ENCODE assay signal across 38 cellular contexts in the genomic region with DNA sequence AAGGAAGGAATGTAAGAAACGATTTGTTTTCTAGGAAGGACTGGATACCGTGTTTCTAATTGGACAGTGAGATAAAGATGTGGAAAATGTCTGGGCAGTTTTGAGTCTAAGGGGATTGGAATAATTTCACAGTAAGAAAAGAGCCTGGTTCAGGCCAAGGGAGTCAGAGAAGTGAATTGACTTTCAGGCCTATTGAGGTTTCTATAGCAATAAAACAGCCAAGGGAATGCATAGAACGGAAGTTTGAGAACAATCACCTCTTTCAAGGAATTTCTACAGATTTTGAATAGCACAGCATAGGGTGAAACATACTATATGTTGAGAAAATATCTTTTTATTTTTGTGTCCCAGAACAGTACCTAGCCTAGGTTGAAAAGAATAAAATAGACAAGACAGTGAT.
"Had no signal": no experiment of that assay in that cellular context is flagged by ENCODE, and none has a peak within 500 bp of the region (broad histone marks: within the 10 kb centered on the region; RNA-seq: fewer than 3 reads in every experiment).

No MANE protein-coding gene starts in this region.

- H3K4me3 ChIP-seq: ascending aorta, cardiac muscle cell had no signal

- H3K27me3 Mint-ChIP-seq: activated CD4-positive, alpha-beta memory T cell treated with anti-CD3 and anti-CD28 coated beads, Interleukin-2, amount 10 ng/mL, durations not matched to agents 7 days and 5 days; activated CD4-positive, alpha-beta T cell treated with anti-CD3 and anti-CD28 coated beads, Interleukin-2, amount 10 ng/mL, durations not matched to agents 7 days and 5 days; activated CD8-positive, alpha-beta memory T cell treated with anti-CD3 and anti-CD28 coated beads, Interleukin-2, amount 10 ng/mL, durations not matched to agents 7 days and 5 days; activated naive CD4-positive, alpha-beta T cell treated with anti-CD3 and anti-CD28 coated beads, Interleukin-2, amount 10 ng/mL, durations not matched to agents 7 days and 5 days; activated naive CD8-positive, alpha-beta T cell treated with anti-CD3 and anti-CD28 coated beads, Interleukin-2, amount 10 ng/mL, durations not matched to agents 7 days and 5 days had no signal

- H3K36me3 Mint-ChIP-seq: activated CD8-positive, alpha-beta memory T cell treated with anti-CD3 and anti-CD28 coated beads, Interleukin-2, amount 10 ng/mL, durations not matched to agents 7 days and 5 days; activated naive CD4-positive, alpha-beta T cell treated with anti-CD3 and anti-CD28 coated beads, Interleukin-2, amount 10 ng/mL, durations not matched to agents 7 days and 5 days; activated naive CD4-positive, alpha-beta T cell treated with anti-CD3 and anti-CD28 coated beads, Interleukin-2, amount 50 U/mL, for 24 hours; activated naive CD8-positive, alpha-beta T cell; activated naive CD8-positive, alpha-beta T cell treated with anti-CD3 and anti-CD28 coated beads, Interleukin-2, amount 10 ng/mL, durations not matched to agents 7 days and 5 days; brain; WTC11 had no signal

- DNase-seq: activated CD4-positive, alpha-beta memory T cell treated with anti-CD3 and anti-CD28 coated beads, Interleukin-2, amount 10 ng/mL, durations not matched to agents 7 days and 5 days; activated CD4-positive, alpha-beta T cell treated with anti-CD3 and anti-CD28 coated beads for 1 hour; activated CD4-positive, alpha-beta T cell treated with anti-CD3 and anti-CD28 coated beads for 36 hours; activated CD4-positive, alpha-beta T cell treated with anti-CD3 and anti-CD28 coated beads for 48 hours; activated CD4-positive, alpha-beta T cell treated with anti-CD3 and anti-CD28 coated beads, Interleukin-2, amount 10 ng/mL, durations not matched to agents 7 days and 5 days; activated CD4-positive, alpha-beta T cell treated with anti-CD3 and anti-CD28 coated beads, Interleukin-2, amount 50 U/mL, for 48 hours; activated CD4-positive, CD25-positive, alpha-beta regulatory T cell; activated CD8-positive, alpha-beta memory T cell treated with anti-CD3 and anti-CD28 coated beads for 24 hours; activated CD8-positive, alpha-beta memory T cell treated with anti-CD3 and anti-CD28 coated beads, Interleukin-2, amount 10 ng/mL, durations not matched to agents 7 days and 5 days; activated CD8-positive, alpha-beta memory T cell treated with anti-CD3 and anti-CD28 coated beads, Interleukin-2, amount 50 U/mL, for 48 hours; activated CD8-positive, alpha-beta T cell treated with anti-CD3 and anti-CD28 coated beads, Interleukin-2, amount 10 ng/mL, durations not matched to agents 7 days and 5 days; activated effector memory CD4-positive, alpha-beta T cell treated with Interleukin-2 at 50 U/mL for 16 hours; activated gamma-delta T cell; activated naive CD4-positive, alpha-beta T cell treated with anti-CD3 and anti-CD28 coated beads, Interleukin-2, amount 10 ng/mL, durations not matched to agents 7 days and 5 days; activated naive CD4-positive, alpha-beta T cell treated with Interleukin-2 at 50 U/mL for 16 hours; activated naive CD8-positive, alpha-beta T cell treated with anti-CD3 and anti-CD28 coated beads, Interleukin-2, amount 10 ng/mL, durations not matched to agents 7 days and 5 days; activated naive CD8-positive, alpha-beta T cell treated with anti-CD3 and anti-CD28 coated beads, Interleukin-2, amount 50 U/mL, for 24 hours; activated T-cell treated with anti-CD3 and anti-CD28 coated beads, Interleukin-2, amount 50 U/mL, for 24 hours; activated T-cell treated with anti-CD3 and anti-CD28 coated beads, Interleukin-2, amount 50 U/mL, for 48 hours; amygdala; anterior cingulate cortex; caudate nucleus; cerebellar nuclear complex; SW 1271; T-helper 1 cell; T-helper 9 cell; WERI-Rb-1 had no signal

- H3K27ac Mint-ChIP-seq: activated CD4-positive, alpha-beta memory T cell treated with anti-CD3 and anti-CD28 coated beads, Interleukin-2, amount 10 ng/mL, durations not matched to agents 7 days and 5 days; activated CD4-positive, alpha-beta T cell treated with anti-CD3 and anti-CD28 coated beads for 36 hours; activated CD4-positive, alpha-beta T cell treated with anti-CD3 and anti-CD28 coated beads, Interleukin-2, amount 10 ng/mL, durations not matched to agents 7 days and 5 days; activated CD8-positive, alpha-beta memory T cell treated with anti-CD3 and anti-CD28 coated beads, Interleukin-2, amount 10 ng/mL, durations not matched to agents 7 days and 5 days; activated CD8-positive, alpha-beta T cell treated with anti-CD3 and anti-CD28 coated beads, Interleukin-2, amount 10 ng/mL, durations not matched to agents 7 days and 5 days; activated naive CD4-positive, alpha-beta T cell treated with anti-CD3 and anti-CD28 coated beads, Interleukin-2, amount 10 ng/mL, durations not matched to agents 7 days and 5 days; activated naive CD4-positive, alpha-beta T cell treated with anti-CD3 and anti-CD28 coated beads, Interleukin-2, amount 50 U/mL, for 24 hours; activated naive CD8-positive, alpha-beta T cell; activated naive CD8-positive, alpha-beta T cell treated with anti-CD3 and anti-CD28 coated beads, Interleukin-2, amount 10 ng/mL, durations not matched to agents 7 days and 5 days; activated naive CD8-positive, alpha-beta T cell treated with anti-CD3 and anti-CD28 coated beads, Interleukin-2, amount 50 U/mL, for 24 hours; activated T-cell treated with anti-CD3 and anti-CD28 coated beads, Interleukin-2, amount 50 U/mL, for 24 hours; activated T-helper 2 cell treated with anti-CD3 and anti-CD28 coated beads, Interferon-gamma antibody, Interleukin-2, Interleukin-4, amounts not matched to agents 10 μg/mL and 5 μg/mL and 100 μg/mL, durations not matched to agents 14 hours and 24 hours and 36 hours; T-helper 1 cell treated with Interleukin-12 subunit alpha and Interleukin-12 subunit beta and Interleukin-4 antibody, amounts not matched to agents 30 μg/mL and 1 μg/mL, for 36 hours; WTC11 had no signal

- H3K36me3 ChIP-seq: ascending aorta, cardiac muscle cell, WERI-Rb-1 had no signal

- H3K27ac ChIP-seq: ascending aorta, cardiac muscle cell, WERI-Rb-1 had no signal

- H3K4me1 Mint-ChIP-seq: activated CD4-positive, alpha-beta memory T cell treated with anti-CD3 and anti-CD28 coated beads, Interleukin-2, amount 10 ng/mL, durations not matched to agents 7 days and 5 days; activated CD4-positive, alpha-beta T cell treated with anti-CD3 and anti-CD28 coated beads for 36 hours; activated CD4-positive, alpha-beta T cell treated with anti-CD3 and anti-CD28 coated beads, Interleukin-2, amount 10 ng/mL, durations not matched to agents 7 days and 5 days; activated CD8-positive, alpha-beta memory T cell treated with anti-CD3 and anti-CD28 coated beads, Interleukin-2, amount 10 ng/mL, durations not matched to agents 7 days and 5 days; activated naive CD4-positive, alpha-beta T cell treated with anti-CD3 and anti-CD28 coated beads, Interleukin-2, amount 10 ng/mL, durations not matched to agents 7 days and 5 days; activated naive CD4-positive, alpha-beta T cell treated with anti-CD3 and anti-CD28 coated beads, Interleukin-2, amount 50 U/mL, for 24 hours; activated naive CD8-positive, alpha-beta T cell treated with anti-CD3 and anti-CD28 coated beads, Interleukin-2, amount 10 ng/mL, durations not matched to agents 7 days and 5 days; activated naive CD8-positive, alpha-beta T cell treated with anti-CD3 and anti-CD28 coated beads, Interleukin-2, amount 50 U/mL, for 24 hours; central memory CD8-positive, alpha-beta T cell had no signal

- H3K4me1 ChIP-seq: ascending aorta had no signal

- FAIRE-seq: bronchial epithelial cell, TTC549 had no signal

- H3K9me3 Mint-ChIP-seq: activated CD4-positive, alpha-beta memory T cell treated with anti-CD3 and anti-CD28 coated beads, Interleukin-2, amount 10 ng/mL, durations not matched to agents 7 days and 5 days; activated CD4-positive, alpha-beta T cell treated with anti-CD3 and anti-CD28 coated beads, Interleukin-2, amount 10 ng/mL, durations not matched to agents 7 days and 5 days; activated naive CD4-positive, alpha-beta T cell treated with anti-CD3 and anti-CD28 coated beads, Interleukin-2, amount 10 ng/mL, durations not matched to agents 7 days and 5 days; activated naive CD4-positive, alpha-beta T cell treated with anti-CD3 and anti-CD28 coated beads, Interleukin-2, amount 50 U/mL, for 24 hours; activated naive CD8-positive, alpha-beta T cell treated with anti-CD3 and anti-CD28 coated beads, Interleukin-2, amount 10 ng/mL, durations not matched to agents 7 days and 5 days; activated naive CD8-positive, alpha-beta T cell treated with anti-CD3 and anti-CD28 coated beads, Interleukin-2, amount 50 U/mL, for 24 hours; activated T-cell treated with anti-CD3 and anti-CD28 coated beads, Interleukin-2, amount 50 U/mL, for 24 hours; activated T-helper 2 cell treated with anti-CD3 and anti-CD28 coated beads, Interferon-gamma antibody, Interleukin-2, Interleukin-4, amounts not matched to agents 10 μg/mL and 5 μg/mL and 100 μg/mL, durations not matched to agents 14 hours and 24 hours and 36 hours; central memory CD8-positive, alpha-beta T cell; T-helper 1 cell treated with Interleukin-12 subunit alpha and Interleukin-12 subunit beta and Interleukin-4 antibody, amounts not matched to agents 30 μg/mL and 1 μg/mL, for 36 hours; WTC11 had no signal

- H3K9me3 ChIP-seq: ascending aorta had no signal

- H3K27me3 ChIP-seq: ascending aorta, cardiac muscle cell had no signal

- H3K4me3 Mint-ChIP-seq: activated CD4-positive, alpha-beta memory T cell treated with anti-CD3 and anti-CD28 coated beads, Interleukin-2, amount 10 ng/mL, durations not matched to agents 7 days and 5 days; activated CD4-positive, alpha-beta T cell treated with anti-CD3 and anti-CD28 coated beads for 36 hours; activated CD4-positive, alpha-beta T cell treated with anti-CD3 and anti-CD28 coated beads, Interleukin-2, amount 10 ng/mL, durations not matched to agents 7 days and 5 days; activated CD8-positive, alpha-beta memory T cell treated with anti-CD3 and anti-CD28 coated beads, Interleukin-2, amount 10 ng/mL, durations not matched to agents 7 days and 5 days; activated CD8-positive, alpha-beta T cell treated with anti-CD3 and anti-CD28 coated beads, Interleukin-2, amount 10 ng/mL, durations not matched to agents 7 days and 5 days; activated naive CD4-positive, alpha-beta T cell treated with anti-CD3 and anti-CD28 coated beads, Interleukin-2, amount 10 ng/mL, durations not matched to agents 7 days and 5 days; activated naive CD4-positive, alpha-beta T cell treated with anti-CD3 and anti-CD28 coated beads, Interleukin-2, amount 50 U/mL, for 24 hours; activated naive CD8-positive, alpha-beta T cell; activated naive CD8-positive, alpha-beta T cell treated with anti-CD3 and anti-CD28 coated beads, Interleukin-2, amount 10 ng/mL, durations not matched to agents 7 days and 5 days; activated naive CD8-positive, alpha-beta T cell treated with anti-CD3 and anti-CD28 coated beads, Interleukin-2, amount 50 U/mL, for 24 hours; activated T-cell treated with anti-CD3 and anti-CD28 coated beads, Interleukin-2, amount 50 U/mL, for 24 hours; brain; central memory CD8-positive, alpha-beta T cell; T-helper 1 cell treated with Interleukin-12 subunit alpha and Interleukin-12 subunit beta and Interleukin-4 antibody, amounts not matched to agents 30 μg/mL and 1 μg/mL, for 36 hours; WTC11 had no signal
